In genomic region chr11:72456651-72457050, GRCh38 we compare ENCODE assay signal across 5 cellular contexts.
"Had no signal": no experiment of that assay in that cellular context is flagged by ENCODE, and none has a peak within 500 bp of the region (broad histone marks: within the 10 kb centered on the region; RNA-seq: fewer than 3 reads in every experiment).

No MANE protein-coding gene starts in this region.

- H3K9me3 Mint-ChIP-seq: H9 had no signal

- H3K4me3 Mint-ChIP-seq: H9 had no signal

- DNase-seq: GM23248, H9, HCEC 1CT, IMR-90 had no signal

- H3K27ac ChIP-seq: GM23248 had no signal

- H3K4me3 ChIP-seq: GM23248, K562 had no signal

- ATAC-seq: K562 had no signal

- H2AFZ ChIP-seq: GM23248 had no signal

- H3K27ac Mint-ChIP-seq: H9 had no signal
